9 cellular contexts compared by ENCODE assay signal in the genomic region with DNA sequence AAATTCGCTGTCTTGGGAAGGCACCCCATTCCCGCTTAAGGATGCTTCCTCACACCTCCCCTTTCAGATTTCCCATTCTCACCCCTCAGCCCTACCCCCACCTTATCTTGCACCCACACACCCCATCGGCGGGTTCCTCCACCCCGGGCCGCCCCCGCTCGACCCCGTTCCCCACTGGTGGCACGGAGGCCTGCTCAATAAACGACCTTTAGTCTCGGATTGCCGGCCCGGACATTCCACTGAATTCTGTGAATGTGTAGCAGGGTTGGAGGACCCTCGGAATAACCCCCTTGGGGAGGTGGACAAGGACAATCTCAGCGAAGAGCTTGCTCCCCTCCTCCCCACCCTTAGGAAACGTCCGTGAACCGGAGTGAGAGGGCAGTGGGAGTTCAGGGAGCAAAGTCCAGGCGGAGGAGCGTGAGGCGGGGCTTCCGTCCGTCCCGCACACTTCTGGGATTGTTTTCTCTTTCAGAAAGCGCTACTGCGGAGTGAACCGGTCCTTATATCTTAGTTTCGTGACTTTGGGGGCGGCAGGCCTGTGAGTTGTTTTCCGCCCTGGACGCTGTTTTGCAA. TPM values are rescaled to one million over a fixed set of nuclear protein-coding genes. Genes with fewer than 3 reads are reported as not detected.
DNase-seq lines count a peak whose midpoint lies in the region; ATAC-seq and TF ChIP-seq lines count a peak whose summit lies in the region.
"Had no signal": no experiment of that assay in that cellular context is flagged by ENCODE, and none has a peak within 500 bp of the region (broad histone marks: within the 10 kb centered on the region; RNA-seq: fewer than 3 reads in every experiment).

No MANE protein-coding gene starts in this region.

- H3K27me3 Mint-ChIP-seq in activated CD8-positive, alpha-beta T cell treated with anti-CD3 and anti-CD28 coated beads, Interleukin-2, amount 10 ng/mL, durations not matched to agents 7 days and 5 days (ENCODE audit: low read depth) = peaks cover 41% of the 10 kb centered on the region

- no peaks in the 10 kb centered on the region for H3K9me3 Mint-ChIP-seq in activated CD8-positive, alpha-beta T cell treated with anti-CD3 and anti-CD28 coated beads, Interleukin-2, amount 10 ng/mL, durations not matched to agents 7 days and 5 days (ENCODE audit: insufficient read depth)

- H3K27me3 ChIP-seq in HCT116 (ENCODE audit: insufficient read depth, low read length) = no peaks in the 10 kb centered on the region
- H3K27me3 ChIP-seq in spleen (replicated peaks in 1 of 7) = peaks cover 9 to 72% (median 41%) of the 10 kb centered on the region in 7 donors

- peaks cover 74% of the 10 kb centered on the region for H3K4me1 Mint-ChIP-seq in activated CD8-positive, alpha-beta T cell treated with anti-CD3 and anti-CD28 coated beads, Interleukin-2, amount 10 ng/mL, durations not matched to agents 7 days and 5 days (ENCODE audit: low read depth)

- POLR2A ChIA-PET in HCT116 (lab: Charles Lee) = no interaction called here
- POLR2A ChIA-PET in activated CD8-positive, alpha-beta T cell treated with anti-CD3 and anti-CD28 coated beads, Interleukin-2, amount 10 ng/mL, durations not matched to agents 7 days and 5 days (lab: Charles Lee) = no interaction called here

- H3K79me2 ChIP-seq in HCT116 (ENCODE audit: insufficient read depth, low read length) = peaks cover 22% of the 10 kb centered on the region

- H3K4me3 ChIP-seq in HCT116 (replicated peaks in 1 of 2; ENCODE audit: low read depth in 1 of 2, low read length in 2 of 2) = peak overlapping the region; percentile 83 to 89
- H3K4me3 ChIP-seq in iPS-18c (ENCODE audit: insufficient read depth, low read depth, low read length) = peak overlapping the region; percentile 68
- peak overlapping the region; percentile 41 to 90 (median 54) for H3K4me3 ChIP-seq in spleen

- H3K4me2 ChIP-seq in HCT116 (ENCODE audit: low read length) = peak overlapping the region; percentile 95

- H3K4me1 ChIP-seq in HCT116 (ENCODE audit: control insufficient read depth in 1 of 2, insufficient read depth in 2 of 2, low read length in 2 of 2) (peaks cover 24 to 53% of the 10 kb centered on the region in 2 experiments), spleen (peaks cover 40 to 90% (median 82%) of the 10 kb centered on the region in 6 donors)

- no peak for TF ChIP-seq CTCF in HCT116 (IDR thresholded peaks at IDR 0.05 in 2 of 3, conservative IDR thresholded peaks at IDR 0.05 in 1 of 3; ENCODE audit: borderline replicate concordance in 1 of 3, insufficient read depth in 1 of 3, low read depth in 2 of 3, low read length in 2 of 3)
- TF ChIP-seq CTCF in spleen (IDR thresholded peaks at IDR 0.05 in 8 of 11, conservative IDR thresholded peaks at IDR 0.05 in 3 of 11) = no peak

- H3K36me3 Mint-ChIP-seq in activated CD8-positive, alpha-beta T cell treated with anti-CD3 and anti-CD28 coated beads, Interleukin-2, amount 10 ng/mL, durations not matched to agents 7 days and 5 days (ENCODE audit: low read depth) = peaks cover 41% of the 10 kb centered on the region

- peak overlapping the region; percentile 85 for H3K9ac ChIP-seq in HCT116 (ENCODE audit: low read length)

- RAD21 ChIA-PET in HCT116 (lab: Charles Lee; ENCODE audit: low non-redundant PET in 1 of 2, low total read pairs in 2 of 2, uncharacterized antibody in 2 of 2, unreplicated experiment in 2 of 2) = no interaction called here

- peak overlapping the region; percentile 40 for H2AFZ ChIP-seq in HCT116 (ENCODE audit: low read depth, low read length, poor library complexity, severe bottlenecking)

- WGBS in spleen, 5 donors = 10 to 24% (median 14%) methylated on average over 32 of the region's 32 CpGs

- TF ChIP-seq RAD21 in HCT116 (IDR thresholded peaks at IDR 0.05; ENCODE audit: low read depth) = no peak

- intact Hi-C loops in HCT116 (cut with micrococcal nuclease) = loop anchor here (2.0 kb wide), 1 partner anchor 19 kb away; a partner anchor contains a TSS
- intact Hi-C loops in spleen (cut with DNase I; ENCODE audit: low total_unique reads) = loop anchor here (5.0 kb wide), 1 partner anchor 85 kb away; no protein-coding TSS in a partner anchor

- H3K9me2 ChIP-seq in HCT116 (ENCODE audit: insufficient read depth) = no peaks in the 10 kb centered on the region

- peak overlapping the region; percentile 79 for H3K4me3 Mint-ChIP-seq in activated CD8-positive, alpha-beta T cell treated with anti-CD3 and anti-CD28 coated beads, Interleukin-2, amount 10 ng/mL, durations not matched to agents 7 days and 5 days

- H3K36me3 ChIP-seq in HCT116 (ENCODE audit: control insufficient read depth in 1 of 2, insufficient read depth in 2 of 2, low read length in 2 of 2) (peaks cover 3 to 16% of the 10 kb centered on the region in 2 experiments; a peak in 2 of 4 replicates), spleen (peaks cover 0 to 23% (median 16%) of the 10 kb centered on the region in 6 donors)

- peak overlapping the region; percentile 91 for H3K27ac ChIP-seq in HCT116 (ENCODE audit: low read depth, low read length)
- peak overlapping the region; percentile 41 to 86 (median 71) for H3K27ac ChIP-seq in spleen
- H3K27ac ChIP-seq in caudate nucleus (ENCODE audit: low read depth, low read length) = no peak overlapping the region

- BruUV-seq in HCT116 (replicated peaks; lab: Mats Ljungman, UMichigan) = no TSS peak

- H3K27ac Mint-ChIP-seq in activated CD8-positive, alpha-beta T cell treated with anti-CD3 and anti-CD28 coated beads, Interleukin-2, amount 10 ng/mL, durations not matched to agents 7 days and 5 days = peak overlapping the region; percentile 69

- H4K20me1 ChIP-seq in HCT116 (ENCODE audit: insufficient read depth) = no peaks in the 10 kb centered on the region

- TF ChIP-seq POLR2A in HCT116 (IDR thresholded peaks at IDR 0.05; ENCODE audit: borderline replicate concordance, extremely low read depth, insufficient read depth, insufficient read length) (no peak), spleen (IDR thresholded peaks at IDR 0.05) (no peak)

- CTCF ChIA-PET in HCT116 (lab: Charles Lee) = no interaction called here
- CTCF ChIA-PET in activated CD8-positive, alpha-beta T cell treated with anti-CD3 and anti-CD28 coated beads, Interleukin-2, amount 10 ng/mL, durations not matched to agents 7 days and 5 days (lab: Charles Lee) = interaction anchor here (3.4 to 6.4 kb wide), 2 partner anchors 29 to 85 kb away, joined by 25 to 28 read pairs; no protein-coding TSS in a partner anchor

- H3K9me3 ChIP-seq in HCT116 (ENCODE audit: control insufficient read depth in 1 of 2, insufficient read depth in 1 of 2, low read depth in 1 of 2, low read length in 2 of 2) (no peaks in the 10 kb centered on the region), iPS-18c (ENCODE audit: control insufficient read depth, insufficient read depth, low read length) (no peaks in the 10 kb centered on the region), spleen (no peaks in the 10 kb centered on the region)

- DNase-seq in HCT116 (ENCODE audit: low read depth, low spot score) (no peak), spleen (peak; percentile 72), HPDE6-E6E7 (ENCODE audit: extremely low spot score) (no peak), NCI-H345 (lab: John Stamatoyannopoulos, UW) (no peak), caudate nucleus (lab: John Stamatoyannopoulos, UW) (no peak)
- no peak for DNase-seq in activated CD8-positive, alpha-beta T cell treated with anti-CD3 and anti-CD28 coated beads, Interleukin-2, amount 10 ng/mL, durations not matched to agents 7 days and 5 days

- ATAC-seq in HCT116 (peak; percentile 9; the same call in 1 of the 2 replicates), HG03039 (IDR thresholded peaks at IDR 0.05; ENCODE audit: unreplicated experiment) (no peak)
- ATAC-seq in activated CD8-positive, alpha-beta T cell treated with anti-CD3 and anti-CD28 coated beads, Interleukin-2, amount 10 ng/mL, durations not matched to agents 7 days and 5 days = no peak

TF ChIP-seq in HCT116, 20 proteins besides CTCF, POLR2A, EP300 and RAD21 (continues in another document):
- no peak for TF ChIP-seq CBX3 (IDR thresholded peaks at IDR 0.05; ENCODE audit: low read depth)
- TF ChIP-seq EZH2 (IDR thresholded peaks at IDR 0.05) = no peak
- no peak for TF ChIP-seq SP1 (IDR thresholded peaks at IDR 0.05; ENCODE audit: low read depth)
- no peak for TF ChIP-seq TCF7L2 (IDR thresholded peaks at IDR 0.05; ENCODE audit: borderline replicate concordance, extremely low read depth, insufficient read depth, insufficient read length)
- no peak for TF ChIP-seq YY1 (IDR thresholded peaks at IDR 0.05; ENCODE audit: extremely low read depth, insufficient replicate concordance, low read depth, low read length)
- no peak for TF ChIP-seq ZFX (IDR thresholded peaks at IDR 0.05)
- TF ChIP-seq POLR2AphosphoS5 (IDR thresholded peaks at IDR 0.05; ENCODE audit: low read depth, low read length) = no peak
- no peak for TF ChIP-seq ELF1 (IDR thresholded peaks at IDR 0.05; ENCODE audit: borderline replicate concordance, low read depth)
- TF ChIP-seq EGR1 (IDR thresholded peaks at IDR 0.05; ENCODE audit: low read depth) = no peak
- TF ChIP-seq FOSL1 (IDR thresholded peaks at IDR 0.05; ENCODE audit: low read depth) = no peak

RNA-seq across cellular contexts. Expression of a gene that starts 2.8 kb away (rescaled TPM):
- total RNA-seq in HCT116 (2021; ENCODE audit: unreplicated experiment) (10.1 TPM), spleen (1 to 10 TPM in 3 of 7 donors, under 1 TPM in 4; 0.52 to 2.7 (median 0.89) TPM)
- 5.8 and 6.9 TPM in 2 replicates for polyA plus RNA-seq in HCT116 (2012)
- total RNA-seq in activated CD8-positive, alpha-beta T cell treated with anti-CD3 and anti-CD28 coated beads, Interleukin-2, amount 10 ng/mL, durations not matched to agents 7 days and 5 days = under 1 TPM; 0.32 to 0.68 TPM
- 1 to 10 TPM in 1 of 3 donors, under 1 TPM in 2; 0.50 to 1.8 (median 0.93) TPM for polyA plus RNA-seq in spleen

RNA-seq across cellular contexts. Expression of a gene that starts 5.3 kb away (rescaled TPM):
- total RNA-seq in HCT116 (2021; ENCODE audit: unreplicated experiment) = 39.9 TPM
- polyA plus RNA-seq in HCT116 (2012) = 61.5 and 64.4 TPM in 2 replicates
- total RNA-seq in activated CD8-positive, alpha-beta T cell treated with anti-CD3 and anti-CD28 coated beads, Interleukin-2, amount 10 ng/mL, durations not matched to agents 7 days and 5 days = 10 to 100 TPM; 20.3 to 28.5 TPM
- 10 to 100 TPM; 12.7 to 20.4 (median 14.7) TPM for total RNA-seq in spleen
- polyA plus RNA-seq in spleen = 10 to 100 TPM in 2 of 3 donors, 1 to 10 TPM in 1; 9.6 to 11.8 (median 11.6) TPM

RNA-seq across cellular contexts. Expression of a gene that starts 12.0 kb away (rescaled TPM):
- not detected for total RNA-seq in HCT116 (2021; ENCODE audit: unreplicated experiment)
- polyA plus RNA-seq in HCT116 (2012) = 0.04 and 0.06 TPM in 2 replicates
- total RNA-seq in activated CD8-positive, alpha-beta T cell treated with anti-CD3 and anti-CD28 coated beads, Interleukin-2, amount 10 ng/mL, durations not matched to agents 7 days and 5 days = under 1 TPM; 0.34 to 0.44 TPM
- total RNA-seq in spleen = not detected
- under 1 TPM in 2 of 3 donors, not detected in 1; 0.04 to 0.05 TPM for polyA plus RNA-seq in spleen
- total RNA-seq: dermis microvascular lymphatic vessel endothelial cell had no signal

RNA-seq across cellular contexts. Expression of a gene that starts 19.4 kb away (rescaled TPM):
- 26.4 TPM for total RNA-seq in HCT116 (2021; ENCODE audit: unreplicated experiment)
- 15.1 and 20.2 TPM in 2 replicates for polyA plus RNA-seq in HCT116 (2012)
- 10 to 100 TPM; 38.3 to 40.0 TPM for total RNA-seq in activated CD8-positive, alpha-beta T cell treated with anti-CD3 and anti-CD28 coated beads, Interleukin-2, amount 10 ng/mL, durations not matched to agents 7 days and 5 days
- total RNA-seq in spleen = 10 to 100 TPM; 34.3 to 51.3 (median 38.3) TPM
- 10 to 100 TPM; 15.7 to 26.7 (median 21.6) TPM for polyA plus RNA-seq in spleen

RNA-seq across cellular contexts. Expression of a gene that starts 19.4 kb away (rescaled TPM):
- total RNA-seq in HCT116 (2021; ENCODE audit: unreplicated experiment) (15.0 TPM), spleen (10 to 100 TPM; 22.2 to 59.4 (median 31.6) TPM)
- 3.4 and 5.2 TPM in 2 replicates for polyA plus RNA-seq in HCT116 (2012)
- 10 to 100 TPM; 22.5 to 26.7 TPM for total RNA-seq in activated CD8-positive, alpha-beta T cell treated with anti-CD3 and anti-CD28 coated beads, Interleukin-2, amount 10 ng/mL, durations not matched to agents 7 days and 5 days
- 1 to 10 TPM; 2.8 to 9.3 (median 3.4) TPM for polyA plus RNA-seq in spleen
